In genomic region chr22:29380856-29381255, GRCh38 we compare ENCODE assay signal across 2 cellular contexts.
TF ChIP-seq lines count a peak whose summit lies in the region.

No MANE protein-coding gene starts in this region.

TF ChIP-seq in GM12878, 131 proteins besides CTCF, POLR2A, EP300 and RAD21:
- no peak for TF ChIP-seq LARP7 (IDR thresholded peaks at IDR 0.05)
- TF ChIP-seq HDAC2 (IDR thresholded peaks at IDR 0.05): no peak
- TF ChIP-seq CBX3 (IDR thresholded peaks at IDR 0.05; ENCODE audit: borderline replicate concordance, low read depth): no peak
- TF ChIP-seq IRF4 (IDR thresholded peaks at IDR 0.05; ENCODE audit: low read depth, low read length): no peak
- no peak for TF ChIP-seq NFIC (IDR thresholded peaks at IDR 0.05; ENCODE audit: low read depth, low read length)
- no peak for TF ChIP-seq SUPT20H (IDR thresholded peaks at IDR 0.05; ENCODE audit: borderline replicate concordance, control insufficient read depth, low read depth, low read length)
- no peak for TF ChIP-seq ZNF24 (IDR thresholded peaks at IDR 0.05)
- TF ChIP-seq PAX8 (IDR thresholded peaks at IDR 0.05): no peak
- no peak for TF ChIP-seq RELB (IDR thresholded peaks at IDR 0.05; ENCODE audit: low read depth)
- no peak for TF ChIP-seq KAT2A (conservative IDR thresholded peaks at IDR 0.05; ENCODE audit: control insufficient read depth, low read depth, low read length)
- TF ChIP-seq FOXM1 (IDR thresholded peaks at IDR 0.05; ENCODE audit: low read depth, low read length): no peak
- TF ChIP-seq ZNF592 (IDR thresholded peaks at IDR 0.05): no peak

TF ChIP-seq in GM23338, 12 proteins besides CTCF, POLR2A, EP300 and RAD21:
- TF ChIP-seq JUNB (IDR thresholded peaks at IDR 0.05; ENCODE audit: unreplicated experiment) (no peak), EZH2phosphoT487 (IDR thresholded peaks at IDR 0.05; ENCODE audit: unreplicated experiment) (no peak), POLR2AphosphoS5 (IDR thresholded peaks at IDR 0.05; ENCODE audit: low read depth) (no peak), ZNF331 (CRISPR knock-in tag; IDR thresholded peaks at IDR 0.05; ENCODE audit: low read depth) (no peak), ZNF462 (CRISPR knock-in tag; IDR thresholded peaks at IDR 0.05) (no peak)
- TF ChIP-seq, protein P1, sequence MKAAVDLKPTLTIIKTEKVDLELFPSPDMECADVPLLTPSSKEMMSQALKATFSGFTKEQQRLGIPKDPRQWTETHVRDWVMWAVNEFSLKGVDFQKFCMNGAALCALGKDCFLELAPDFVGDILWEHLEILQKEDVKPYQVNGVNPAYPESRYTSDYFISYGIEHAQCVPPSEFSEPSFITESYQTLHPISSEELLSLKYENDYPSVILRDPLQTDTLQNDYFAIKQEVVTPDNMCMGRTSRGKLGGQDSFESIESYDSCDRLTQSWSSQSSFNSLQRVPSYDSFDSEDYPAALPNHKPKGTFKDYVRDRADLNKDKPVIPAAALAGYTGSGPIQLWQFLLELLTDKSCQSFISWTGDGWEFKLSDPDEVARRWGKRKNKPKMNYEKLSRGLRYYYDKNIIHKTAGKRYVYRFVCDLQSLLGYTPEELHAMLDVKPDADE (IDR thresholded peaks at IDR 0.05): no peak
